ENCODE assay signal across 20 cellular contexts in genomic region chr4:187666634-187667033, GRCh38.
DNase-seq lines count a peak whose midpoint lies in the region; ATAC-seq, FAIRE-seq and TF ChIP-seq lines count a peak whose summit lies in the region.
"Had no signal": no experiment of that assay in that cellular context is flagged by ENCODE, and none has a peak within 500 bp of the region (broad histone marks: within the 10 kb centered on the region; RNA-seq: fewer than 3 reads in every experiment).

No MANE protein-coding gene starts in this region.

- H3K9me2 ChIP-seq in PC-9 (ENCODE audit: insufficient read depth), result no peaks in the 10 kb centered on the region

- H3K27ac ChIP-seq in RWPE2 (ENCODE audit: poor library complexity, severe bottlenecking) (no peak overlapping the region), gastroesophageal sphincter (peak overlapping the region in 1 of 4 donors; percentile 52), PC-9 (no peak overlapping the region)
- H3K27ac ChIP-seq: body of pancreas, skin epidermis, upper lobe of left lung had no signal

- H4K20me1 ChIP-seq in PC-9 (ENCODE audit: insufficient read depth), result no peaks in the 10 kb centered on the region

- DNase-seq in D721Med (ENCODE audit: insufficient read length, low spot score) (no peak), RWPE2 (ENCODE audit: low spot score) (no peak), retina (peak; percentile 34), PC-9 (no peak)
- DNase-seq in activated CD8-positive, alpha-beta memory T cell treated with anti-CD3 and anti-CD28 coated beads for 24 hours, result no peak
- DNase-seq in natural killer cell treated with Interleukin-12 subunit alpha and Interleukin-12 subunit beta and Interleukin-15 and Interleukin-18, amount 100 ng/mL, for 72 hours (ENCODE audit: low spot score), result no peak
- no peak for DNase-seq in stimulated activated CD4-positive, alpha-beta T cell treated with anti-CD3 and anti-CD28 coated beads, Interleukin-2, amount 100 ng/mL, for 48 hours
- DNase-seq: activated CD4-positive, CD25-positive, alpha-beta regulatory T cell treated with anti-CD3 and anti-CD28 coated beads, Interleukin-2, amount 50 U/mL, for 72 hours; activated CD8-positive, alpha-beta memory T cell treated with anti-CD3 and anti-CD28 coated beads, Interleukin-2, amount 50 U/mL, for 48 hours; activated naive CD4-positive, alpha-beta T cell treated with anti-CD3 and anti-CD28 coated beads for 36 hours; body of pancreas; naive thymus-derived CD8-positive, alpha-beta T cell; NCI-H1092; NCI-H2227 treated with DMSO at 0.1 percent for 48 hours; upper lobe of left lung had no signal

- intact Hi-C loops in PC-9 (cut with micrococcal nuclease; ENCODE audit: unreplicated experiment), result no loop called here

- no peaks in the 10 kb centered on the region for H3K9me3 ChIP-seq in RWPE2 (ENCODE audit: severe bottlenecking)
- H3K9me3 ChIP-seq in gastroesophageal sphincter, result no peaks in the 10 kb centered on the region
- H3K9me3 ChIP-seq in PC-9 (ENCODE audit: insufficient read depth, low read depth), result peaks cover 8% of the 10 kb centered on the region; the same call in 1 of the 2 replicates
- H3K9me3 ChIP-seq: body of pancreas, upper lobe of left lung had no signal

- H3K79me2 ChIP-seq in PC-9 (ENCODE audit: low read depth), result no peaks in the 10 kb centered on the region

- H3K36me3 ChIP-seq in RWPE2 (ENCODE audit: low read depth), result no peaks in the 10 kb centered on the region
- H3K36me3 ChIP-seq in gastroesophageal sphincter, result no peaks in the 10 kb centered on the region
- H3K36me3 ChIP-seq in PC-9 (ENCODE audit: low read depth), result no peaks in the 10 kb centered on the region
- H3K36me3 ChIP-seq: upper lobe of left lung had no signal

- H3K4me3 ChIP-seq in RWPE2 (ENCODE audit: severe bottlenecking), result no peak overlapping the region
- no peak overlapping the region for H3K4me3 ChIP-seq in gastroesophageal sphincter
- H3K4me3 ChIP-seq in PC-9, result no peak overlapping the region
- H3K4me3 ChIP-seq: body of pancreas, skin epidermis, upper lobe of left lung had no signal

- H3K27ac Mint-ChIP-seq in natural killer cell treated with Interleukin-12 subunit alpha and Interleukin-12 subunit beta and Interleukin-15 and Interleukin-18, amount 100 ng/mL, for 72 hours, result no peak overlapping the region
- H3K27ac Mint-ChIP-seq: activated naive CD4-positive, alpha-beta T cell treated with anti-CD3 and anti-CD28 coated beads for 36 hours; naive thymus-derived CD8-positive, alpha-beta T cell; stimulated activated memory B cell treated with anti-CD40 and anti-IgM and Interleukin-4, amounts not matched to agents 10 μg/mL and 1 μg/mL and 100 μg/mL, for 72 hours had no signal

- TF ChIP-seq POLR2A in gastroesophageal sphincter (IDR thresholded peaks at IDR 0.05), result no peak

- H3K27me3 Mint-ChIP-seq in natural killer cell treated with Interleukin-12 subunit alpha and Interleukin-12 subunit beta and Interleukin-15 and Interleukin-18, amount 100 ng/mL, for 72 hours, result no peaks in the 10 kb centered on the region
- H3K27me3 Mint-ChIP-seq: IgD-negative memory B cell; naive thymus-derived CD8-positive, alpha-beta T cell; stimulated activated memory B cell treated with anti-CD40 and anti-IgM and Interleukin-4, amounts not matched to agents 10 μg/mL and 1 μg/mL and 100 μg/mL, for 72 hours had no signal

- H3K27me3 ChIP-seq in RWPE2 (ENCODE audit: insufficient read depth, poor library complexity, severe bottlenecking) (no peaks in the 10 kb centered on the region), gastroesophageal sphincter (no peaks in the 10 kb centered on the region), PC-9 (ENCODE audit: insufficient read depth, low read depth) (no peaks in the 10 kb centered on the region)
- H3K27me3 ChIP-seq: body of pancreas, upper lobe of left lung had no signal

- no peak overlapping the region for H3K4me2 ChIP-seq in PC-9

- TF ChIP-seq CTCF in D721Med (IDR thresholded peaks at IDR 0.05; ENCODE audit: insufficient read depth, missing control alignments) (peak; percentile 47), RWPE2 (IDR thresholded peaks at IDR 0.05; ENCODE audit: poor library complexity, severe bottlenecking) (peak; percentile 17), gastroesophageal sphincter (IDR thresholded peaks at IDR 0.05) (peak in 1 of 4 experiments; percentile 25), PC-9 (conservative IDR thresholded peaks at IDR 0.05) (no peak)

- no peak overlapping the region for H3K4me3 Mint-ChIP-seq in natural killer cell treated with Interleukin-12 subunit alpha and Interleukin-12 subunit beta and Interleukin-15 and Interleukin-18, amount 100 ng/mL, for 72 hours
- H3K4me3 Mint-ChIP-seq: activated naive CD4-positive, alpha-beta T cell treated with anti-CD3 and anti-CD28 coated beads for 36 hours; IgD-negative memory B cell; naive thymus-derived CD8-positive, alpha-beta T cell; stimulated activated memory B cell treated with anti-CD40 and anti-IgM and Interleukin-4, amounts not matched to agents 10 μg/mL and 1 μg/mL and 100 μg/mL, for 72 hours had no signal

- no peak overlapping the region for H2AFZ ChIP-seq in PC-9

- no peaks in the 10 kb centered on the region for H3K4me1 ChIP-seq in RWPE2 (ENCODE audit: insufficient read depth, poor library complexity, severe bottlenecking)
- H3K4me1 ChIP-seq in gastroesophageal sphincter, result peaks cover 0 to 34% (median 7%) of the 10 kb centered on the region in 3 donors
- no peaks in the 10 kb centered on the region for H3K4me1 ChIP-seq in PC-9 (replicated peaks; ENCODE audit: insufficient read depth)
- H3K4me1 ChIP-seq: body of pancreas had no signal

- ATAC-seq in RWPE2 (ENCODE audit: low read depth) (no peak), gastroesophageal sphincter (peak; percentile 66)
- ATAC-seq in natural killer cell treated with Interleukin-12 subunit alpha and Interleukin-12 subunit beta and Interleukin-15 and Interleukin-18, amount 100 ng/mL, for 72 hours, result no peak
- ATAC-seq: body of pancreas; naive thymus-derived CD8-positive, alpha-beta T cell; stimulated activated memory B cell treated with anti-CD40 and anti-IgM and Interleukin-4, amounts not matched to agents 10 μg/mL and 1 μg/mL and 100 μg/mL, for 72 hours had no signal

- no peak for FAIRE-seq in D721Med (lab: Jason Lieb, UNC)
- FAIRE-seq: H54 had no signal

- TF ChIP-seq EP300 in gastroesophageal sphincter (IDR thresholded peaks at IDR 0.05), result no peak

- no peaks in the 10 kb centered on the region for H3F3A ChIP-seq in PC-9 (ENCODE audit: insufficient read depth, low read depth)

- no peaks in the 10 kb centered on the region for H3K4me1 Mint-ChIP-seq in natural killer cell treated with Interleukin-12 subunit alpha and Interleukin-12 subunit beta and Interleukin-15 and Interleukin-18, amount 100 ng/mL, for 72 hours (ENCODE audit: low read depth in 2 of 2)
- H3K4me1 Mint-ChIP-seq: IgD-negative memory B cell; naive thymus-derived CD8-positive, alpha-beta T cell; stimulated activated memory B cell treated with anti-CD40 and anti-IgM and Interleukin-4, amounts not matched to agents 10 μg/mL and 1 μg/mL and 100 μg/mL, for 72 hours had no signal

- CTCF ChIA-PET in PC-9 (lab: Charles Lee), result no interaction called here

- BruUV-seq in PC-9 (replicated peaks; lab: Mats Ljungman, UMichigan), result no TSS peak

- H3K9me3 Mint-ChIP-seq in natural killer cell treated with Interleukin-12 subunit alpha and Interleukin-12 subunit beta and Interleukin-15 and Interleukin-18, amount 100 ng/mL, for 72 hours, result peaks cover 33% of the 10 kb centered on the region

- POLR2A ChIA-PET in PC-9 (lab: Charles Lee; ENCODE audit: unreplicated experiment), result no interaction called here

- H3K36me3 Mint-ChIP-seq in natural killer cell treated with Interleukin-12 subunit alpha and Interleukin-12 subunit beta and Interleukin-15 and Interleukin-18, amount 100 ng/mL, for 72 hours, result no peaks in the 10 kb centered on the region
- H3K36me3 Mint-ChIP-seq: IgD-negative memory B cell; stimulated activated memory B cell treated with anti-CD40 and anti-IgM and Interleukin-4, amounts not matched to agents 10 μg/mL and 1 μg/mL and 100 μg/mL, for 72 hours had no signal

- WGBS in gastroesophageal sphincter (ENCODE audit: low coverage in 1 of 2), 2 donors, result 29 to 31% methylated on average over 1 to 6 of the region's 9 CpGs
